Comparison of ENCODE assay signal across 13 cellular contexts in genomic region chr14:90900712-90901111, GRCh38.
DNase-seq lines count a peak whose midpoint lies in the region; ATAC-seq and TF ChIP-seq lines count a peak whose summit lies in the region.
"Had no signal": no experiment of that assay in that cellular context is flagged by ENCODE, and none has a peak within 500 bp of the region (broad histone marks: within the 10 kb centered on the region; RNA-seq: fewer than 3 reads in every experiment).

No MANE protein-coding gene starts in this region.

- no peak for TF ChIP-seq POLR2A in right lobe of liver (IDR thresholded peaks at IDR 0.05)

- H3K36me3 ChIP-seq in right lobe of liver: no peaks in the 10 kb centered on the region
- H3K36me3 ChIP-seq: adrenal gland had no signal

- DNase-seq in AG10803 (ENCODE audit: low read depth) (peak; percentile 10), KBM-7 (peak; percentile 24), cerebellum (ENCODE audit: low spot score) (peak; percentile 30), right lobe of liver (no peak), NAMALWA (ENCODE audit: low spot score) (no peak)
- DNase-seq in activated naive CD8-positive, alpha-beta T cell treated with anti-CD3 and anti-CD28 coated beads, Interleukin-2, amount 50 U/mL, for 24 hours: no peak
- DNase-seq: adrenal gland; CD4-positive, alpha-beta T cell; naive thymus-derived CD8-positive, alpha-beta T cell; NCI-H146 had no signal

- H3K27me3 ChIP-seq in right lobe of liver: no peaks in the 10 kb centered on the region
- H3K27me3 ChIP-seq: adrenal gland had no signal

- H3K4me1 ChIP-seq in right lobe of liver: no peaks in the 10 kb centered on the region
- H3K4me1 ChIP-seq: adrenal gland had no signal

- no peak for ATAC-seq in right lobe of liver
- no peak for ATAC-seq in HG03159 (IDR thresholded peaks at IDR 0.05; ENCODE audit: unreplicated experiment)
- no peak for ATAC-seq in activated naive CD8-positive, alpha-beta T cell treated with anti-CD3 and anti-CD28 coated beads, Interleukin-2, amount 50 U/mL, for 24 hours
- no peak for ATAC-seq in GM21515 (IDR thresholded peaks at IDR 0.05; ENCODE audit: unreplicated experiment)
- ATAC-seq: naive thymus-derived CD8-positive, alpha-beta T cell had no signal

- H3K27ac ChIP-seq in right lobe of liver: no peak overlapping the region
- H3K27ac ChIP-seq: adrenal gland had no signal

- no peaks in the 10 kb centered on the region for H3K27me3 Mint-ChIP-seq in activated naive CD8-positive, alpha-beta T cell treated with anti-CD3 and anti-CD28 coated beads, Interleukin-2, amount 50 U/mL, for 24 hours
- H3K27me3 Mint-ChIP-seq: CD4-positive, alpha-beta T cell; naive thymus-derived CD8-positive, alpha-beta T cell had no signal

- no peak overlapping the region for H3K4me3 Mint-ChIP-seq in activated naive CD8-positive, alpha-beta T cell treated with anti-CD3 and anti-CD28 coated beads, Interleukin-2, amount 50 U/mL, for 24 hours
- H3K4me3 Mint-ChIP-seq: CD4-positive, alpha-beta T cell; naive thymus-derived CD8-positive, alpha-beta T cell; T-helper 2 cell treated with Interferon-gamma antibody and Interleukin-4, amounts not matched to agents 5 μg/mL and 100 μg/mL, for 36 hours had no signal

- intact Hi-C loops in right lobe of liver (cut with DNase I): loop anchor here in 1 of 2 donors (10.0 kb wide), 1 partner anchor 274 kb away; no protein-coding TSS in a partner anchor

- in situ Hi-C loops in KBM-7 (cut with MboI; ENCODE audit: low pct_unique_long_range_greater_than_20kb, low sequenced_read_pairs): loop anchor here (25.0 kb wide), 2 partner anchors 262 to 387 kb away; no protein-coding TSS in a partner anchor

- H3K27ac Mint-ChIP-seq in activated naive CD8-positive, alpha-beta T cell treated with anti-CD3 and anti-CD28 coated beads, Interleukin-2, amount 50 U/mL, for 24 hours: no peak overlapping the region
- H3K27ac Mint-ChIP-seq: CD4-positive, alpha-beta T cell; naive thymus-derived CD8-positive, alpha-beta T cell; T-helper 2 cell treated with Interferon-gamma antibody and Interleukin-4, amounts not matched to agents 5 μg/mL and 100 μg/mL, for 36 hours had no signal

- H3K4me3 ChIP-seq in AG10803 (ENCODE audit: low read length): no peak overlapping the region
- H3K4me3 ChIP-seq in right lobe of liver: no peak overlapping the region
- H3K4me3 ChIP-seq: adrenal gland had no signal

- no peaks in the 10 kb centered on the region for H3K9me3 ChIP-seq in right lobe of liver
- H3K9me3 ChIP-seq: adrenal gland had no signal

- peaks cover 13% of the 10 kb centered on the region for H3K36me3 Mint-ChIP-seq in activated naive CD8-positive, alpha-beta T cell treated with anti-CD3 and anti-CD28 coated beads, Interleukin-2, amount 50 U/mL, for 24 hours (ENCODE audit: low read depth)

- peaks cover 15% of the 10 kb centered on the region for H3K4me1 Mint-ChIP-seq in activated naive CD8-positive, alpha-beta T cell treated with anti-CD3 and anti-CD28 coated beads, Interleukin-2, amount 50 U/mL, for 24 hours

- TF ChIP-seq CTCF in AG10803 (conservative IDR thresholded peaks at IDR 0.05; ENCODE audit: low read length) (peak; percentile 40), right lobe of liver (IDR thresholded peaks at IDR 0.05) (peak; percentile 14 to 37 (median 27))

- no peaks in the 10 kb centered on the region for H3K9me3 Mint-ChIP-seq in activated naive CD8-positive, alpha-beta T cell treated with anti-CD3 and anti-CD28 coated beads, Interleukin-2, amount 50 U/mL, for 24 hours
- H3K9me3 Mint-ChIP-seq: CD4-positive, alpha-beta T cell; naive thymus-derived CD8-positive, alpha-beta T cell; T-helper 2 cell treated with Interferon-gamma antibody and Interleukin-4, amounts not matched to agents 5 μg/mL and 100 μg/mL, for 36 hours had no signal

Comparison
In these comparisons a context has a peak if more than half of its experiments do, and no peak if none do; other contexts are left out.
1. DNase-seq: peak in AG10803 (single experiment), KBM-7 (single experiment) and cerebellum (single experiment); none in right lobe of liver (0 of 3), NAMALWA (single experiment) and activated naive CD8-positive, alpha-beta T cell treated with anti-CD3 and anti-CD28 coated beads, Interleukin-2, amount 50 U/mL, for 24 hours (single experiment).